ENCODE assay signal across 8 cellular contexts in genomic region chr22:41801147-41801819, GRCh38. TPM values are rescaled to one million over a fixed set of nuclear protein-coding genes. Genes with fewer than 3 reads are reported as not detected.
DNase-seq lines count a peak whose midpoint lies in the region; ATAC-seq and TF ChIP-seq lines count a peak whose summit lies in the region.

No MANE protein-coding gene starts in this region.

- H3K36me3 Mint-ChIP-seq in dendritic cell treated with granulocyte-macrophage colony-stimulating factor and Interleukin-4, amounts not matched to agents 40 ng/mL and 50 ng/mL, for 4 days (ENCODE audit: low read depth), result peaks cover 10% of the 10 kb centered on the region
- no peaks in the 10 kb centered on the region for H3K36me3 Mint-ChIP-seq in natural killer cell treated with Interleukin-12 subunit alpha and Interleukin-12 subunit beta and Interleukin-15 and Interleukin-18, amount 100 ng/mL, for 72 hours

- no peaks in the 10 kb centered on the region; a peak in 4 of 22 replicates for H4K20me1 ChIP-seq in BLaER1 treated with 17β-estradiol and CSF1 and Interleukin-3, amounts not matched to agents 10 nM and 100 nM
- no peaks in the 10 kb centered on the region for H4K20me1 ChIP-seq in KMS-11 (ENCODE audit: insufficient read depth)

- no peak for DNase-seq in natural killer cell treated with Interleukin-12 subunit alpha and Interleukin-12 subunit beta and Interleukin-15 and Interleukin-18, amount 100 ng/mL, for 72 hours (ENCODE audit: low spot score)
- no peak for DNase-seq in SIG-M5 treated with dmso at 0.1 percent for 504 hours (lab: John Stamatoyannopoulos, UW; ENCODE audit: unreplicated experiment)
- DNase-seq in activated CD4-positive, CD25-positive, alpha-beta regulatory T cell (lab: John Stamatoyannopoulos, UW), result no peak

- H3K4me1 Mint-ChIP-seq in dendritic cell treated with granulocyte-macrophage colony-stimulating factor and Interleukin-4, amounts not matched to agents 40 ng/mL and 50 ng/mL, for 4 days (ENCODE audit: low read depth), result peaks cover 45% of the 10 kb centered on the region
- H3K4me1 Mint-ChIP-seq in natural killer cell treated with Interleukin-12 subunit alpha and Interleukin-12 subunit beta and Interleukin-15 and Interleukin-18, amount 100 ng/mL, for 72 hours (ENCODE audit: low read depth in 2 of 2), result peaks cover 34 to 36% of the 10 kb centered on the region in 2 donors

- peaks cover 31 to 63% (median 50%) of the 10 kb centered on the region in 10 experiments for H3K4me1 ChIP-seq in BLaER1 treated with 17β-estradiol and CSF1 and Interleukin-3, amounts not matched to agents 10 nM and 100 nM
- peaks cover 23% of the 10 kb centered on the region for H3K4me1 ChIP-seq in KMS-11 (ENCODE audit: low read depth, poor library complexity, severe bottlenecking)

- H3K27me3 ChIP-seq in BLaER1 treated with 17β-estradiol and CSF1 and Interleukin-3, amounts not matched to agents 10 nM and 100 nM, result no peaks in the 10 kb centered on the region
- H3K27me3 ChIP-seq in KMS-11 (ENCODE audit: insufficient read depth, low read depth), result no peaks in the 10 kb centered on the region

- H3K4me3 Mint-ChIP-seq in dendritic cell treated with granulocyte-macrophage colony-stimulating factor and Interleukin-4, amounts not matched to agents 40 ng/mL and 50 ng/mL, for 4 days, result peak overlapping the region; percentile 96
- H3K4me3 Mint-ChIP-seq in natural killer cell treated with Interleukin-12 subunit alpha and Interleukin-12 subunit beta and Interleukin-15 and Interleukin-18, amount 100 ng/mL, for 72 hours, result peak overlapping the region; percentile 84

- ATAC-seq in natural killer cell treated with Interleukin-12 subunit alpha and Interleukin-12 subunit beta and Interleukin-15 and Interleukin-18, amount 100 ng/mL, for 72 hours, result no peak
- ATAC-seq in GM21526 (IDR thresholded peaks at IDR 0.05; ENCODE audit: low FRiP score, unreplicated experiment), result no peak
- no peak for ATAC-seq in GM18502 (IDR thresholded peaks at IDR 0.05; ENCODE audit: poor library complexity, unreplicated experiment)

- peaks cover 33% of the 10 kb centered on the region; the same call in 1 of the 2 replicates for H3K79me2 ChIP-seq in KMS-11 (ENCODE audit: insufficient read depth, low read depth)

- H2AFZ ChIP-seq in KMS-11 (ENCODE audit: low read depth), result peak overlapping the region; percentile 97; the same call in 1 of the 2 replicates

- intact Hi-C loops in dendritic cell treated with granulocyte-macrophage colony-stimulating factor and Interleukin-4, amounts not matched to agents 40 ng/mL and 50 ng/mL, for 4 days (cut with micrococcal nuclease), result loop anchor here (2.0 kb wide), 1 partner anchor 54 kb away; no protein-coding TSS in a partner anchor

- no peak for TF ChIP-seq CTCF in KMS-11 (conservative IDR thresholded peaks at IDR 0.05; ENCODE audit: low read depth, low read length)

- H3K27ac ChIP-seq in BLaER1 treated with 17β-estradiol and CSF1 and Interleukin-3, amounts not matched to agents 10 nM and 100 nM, result peak overlapping the region; percentile 56 to 92 (median 84); a peak in 21 of 22 replicates
- H3K27ac ChIP-seq in KMS-11, result peak overlapping the region; percentile 59

- H3K9me3 ChIP-seq in BLaER1 treated with 17β-estradiol and CSF1 and Interleukin-3, amounts not matched to agents 10 nM and 100 nM (replicated peaks in 1 of 11), result no peaks in the 10 kb centered on the region

- H3K9ac ChIP-seq in BLaER1 treated with 17β-estradiol and CSF1 and Interleukin-3, amounts not matched to agents 10 nM and 100 nM, result peak overlapping the region; percentile 80 to 88 (median 85)
- peak overlapping the region; percentile 80 for H3K9ac ChIP-seq in KMS-11

- H3K27ac Mint-ChIP-seq in dendritic cell treated with granulocyte-macrophage colony-stimulating factor and Interleukin-4, amounts not matched to agents 40 ng/mL and 50 ng/mL, for 4 days, result peak overlapping the region; percentile 90
- H3K27ac Mint-ChIP-seq in natural killer cell treated with Interleukin-12 subunit alpha and Interleukin-12 subunit beta and Interleukin-15 and Interleukin-18, amount 100 ng/mL, for 72 hours, result peak overlapping the region; percentile 86 to 92

- H3K9me3 Mint-ChIP-seq in dendritic cell treated with granulocyte-macrophage colony-stimulating factor and Interleukin-4, amounts not matched to agents 40 ng/mL and 50 ng/mL, for 4 days, result no peaks in the 10 kb centered on the region
- H3K9me3 Mint-ChIP-seq in natural killer cell treated with Interleukin-12 subunit alpha and Interleukin-12 subunit beta and Interleukin-15 and Interleukin-18, amount 100 ng/mL, for 72 hours, result no peaks in the 10 kb centered on the region

- peak overlapping the region; percentile 74 to 88 (median 81) for H3K4me3 ChIP-seq in BLaER1 treated with 17β-estradiol and CSF1 and Interleukin-3, amounts not matched to agents 10 nM and 100 nM
- H3K4me3 ChIP-seq in KMS-11 (IDR thresholded peaks at IDR 0.05; ENCODE audit: insufficient read depth, low read depth, low read length), result no peak overlapping the region

- peaks cover 0 to 5% (median 0%) of the 10 kb centered on the region in 11 experiments; a peak in 2 of 22 replicates for H3K36me3 ChIP-seq in BLaER1 treated with 17β-estradiol and CSF1 and Interleukin-3, amounts not matched to agents 10 nM and 100 nM
- H3K36me3 ChIP-seq in KMS-11 (ENCODE audit: insufficient read depth), result no peaks in the 10 kb centered on the region

- H3K27me3 Mint-ChIP-seq in dendritic cell treated with granulocyte-macrophage colony-stimulating factor and Interleukin-4, amounts not matched to agents 40 ng/mL and 50 ng/mL, for 4 days, result no peaks in the 10 kb centered on the region
- no peaks in the 10 kb centered on the region for H3K27me3 Mint-ChIP-seq in natural killer cell treated with Interleukin-12 subunit alpha and Interleukin-12 subunit beta and Interleukin-15 and Interleukin-18, amount 100 ng/mL, for 72 hours

- peak overlapping the region; percentile 88 to 97 (median 94) for H3K4me2 ChIP-seq in BLaER1 treated with 17β-estradiol and CSF1 and Interleukin-3, amounts not matched to agents 10 nM and 100 nM
- peak overlapping the region; percentile 96 for H3K4me2 ChIP-seq in KMS-11

RNA-seq across cellular contexts. Expression of gene CCDC134, which starts 0.8 kb away (rescaled TPM):
- 10 to 100 TPM; 25.1 to 26.3 TPM for total RNA-seq in natural killer cell treated with Interleukin-12 subunit alpha and Interleukin-12 subunit beta and Interleukin-15 and Interleukin-18, amount 100 ng/mL, for 72 hours

RNA-seq across cellular contexts. Expression of gene SREBF2, which starts 31.6 kb away (rescaled TPM):
- total RNA-seq in natural killer cell treated with Interleukin-12 subunit alpha and Interleukin-12 subunit beta and Interleukin-15 and Interleukin-18, amount 100 ng/mL, for 72 hours, result 100 to 1,000 TPM; 205 to 211 TPM
